Comparison of ENCODE assay signal across 1 cellular context in the genomic region with DNA sequence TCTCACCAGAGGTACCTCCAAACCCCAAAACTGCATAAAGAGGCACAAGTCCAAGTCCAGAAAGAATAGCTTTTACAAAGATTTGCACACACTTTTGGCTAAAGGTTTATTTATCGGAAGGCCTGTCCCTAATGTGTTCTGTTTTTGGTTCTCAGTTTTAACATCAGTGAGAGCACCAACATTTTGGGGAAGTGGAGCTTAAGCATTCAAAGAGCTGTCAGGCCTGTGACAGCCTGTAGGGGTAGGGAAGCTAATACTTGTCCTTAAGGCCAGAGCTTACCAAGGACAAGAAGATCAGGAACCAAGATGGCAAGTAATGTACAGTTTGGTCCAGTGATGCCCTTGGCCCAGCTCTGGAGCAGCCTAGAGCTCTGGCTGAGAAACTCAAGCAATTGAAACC.
TF ChIP-seq lines count a peak whose summit lies in the region.

No MANE protein-coding gene starts in this region.

TF ChIP-seq in A549, 52 proteins besides CTCF, POLR2A, EP300 and RAD21 (continued from another document):
- TF ChIP-seq, protein P1, sequence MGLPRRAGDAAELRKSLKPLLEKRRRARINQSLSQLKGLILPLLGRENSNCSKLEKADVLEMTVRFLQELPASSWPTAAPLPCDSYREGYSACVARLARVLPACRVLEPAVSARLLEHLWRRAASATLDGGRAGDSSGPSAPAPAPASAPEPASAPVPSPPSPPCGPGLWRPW (IDR thresholded peaks at IDR 0.05) = no peak
